In genomic region chrX:84044051-84044450, GRCh38 we compare ENCODE assay signal across 22 cellular contexts.
"Had no signal": no experiment of that assay in that cellular context is flagged by ENCODE, and none has a peak within 500 bp of the region (broad histone marks: within the 10 kb centered on the region; RNA-seq: fewer than 3 reads in every experiment).

No MANE protein-coding gene starts in this region.

- H3K27me3 ChIP-seq: gastrocnemius medialis, spleen, tibial artery, upper lobe of left lung had no signal

- ATAC-seq: gastrocnemius medialis; heart right ventricle; left cardiac atrium; lower lobe of right lung; sciatic nerve; stimulated activated memory B cell treated with anti-CD40 and anti-IgM and Interleukin-4, amounts not matched to agents 10 μg/mL and 1 μg/mL and 100 μg/mL, for 72 hours had no signal

- H3K4me1 ChIP-seq: esophagus muscularis mucosa, gastrocnemius medialis, heart right ventricle, left ventricle myocardium inferior, lower lobe of right lung, parathyroid adenoma, prostate gland, spleen, tibial artery, upper lobe of left lung, uterus had no signal

- DNase-seq: effector memory CD4-positive, alpha-beta T cell; gastrocnemius medialis; heart right ventricle; hypothalamus; left cardiac atrium; left ventricle myocardium inferior; lower lobe of right lung; naive B cell; retina; spleen; stimulated activated CD4-positive, alpha-beta T cell treated with anti-CD3 and anti-CD28 coated beads, Interleukin-15, amount 100 ng/mL, for 24 hours; stimulated activated CD4-positive, alpha-beta T cell treated with anti-CD3 and anti-CD28 coated beads, Interleukin-1b, Interleukin-23, amount 100 ng/mL, for 48 hours; stimulated activated CD4-positive, alpha-beta T cell treated with anti-CD3 and anti-CD28 coated beads, Interleukin-4, amount 100 ng/mL, for 24 hours; tibial artery; upper lobe of left lung; uterus had no signal

- H3K9ac ChIP-seq: parathyroid adenoma had no signal

- H3K27ac ChIP-seq: epithelial cell of prostate, esophagus muscularis mucosa, gastrocnemius medialis, heart right ventricle, left ventricle myocardium inferior, lower lobe of right lung, parathyroid adenoma, prostate gland, spleen, tibial artery, upper lobe of left lung, uterus had no signal

- H2AFZ ChIP-seq: parathyroid adenoma had no signal

- H3K4me3 ChIP-seq: esophagus muscularis mucosa, gastrocnemius medialis, heart right ventricle, left ventricle myocardium inferior, lower lobe of right lung, prostate gland, spleen, tibial artery, upper lobe of left lung, uterus had no signal

- H3K79me2 ChIP-seq: parathyroid adenoma had no signal

- H3K9me3 ChIP-seq: esophagus muscularis mucosa, gastrocnemius medialis, heart right ventricle, left ventricle myocardium inferior, lower lobe of right lung, prostate gland, tibial artery, uterus had no signal

- H3K36me3 ChIP-seq: esophagus muscularis mucosa, gastrocnemius medialis, heart right ventricle, left ventricle myocardium inferior, lower lobe of right lung, prostate gland, spleen, tibial artery, upper lobe of left lung, uterus had no signal
